In the genomic region with DNA sequence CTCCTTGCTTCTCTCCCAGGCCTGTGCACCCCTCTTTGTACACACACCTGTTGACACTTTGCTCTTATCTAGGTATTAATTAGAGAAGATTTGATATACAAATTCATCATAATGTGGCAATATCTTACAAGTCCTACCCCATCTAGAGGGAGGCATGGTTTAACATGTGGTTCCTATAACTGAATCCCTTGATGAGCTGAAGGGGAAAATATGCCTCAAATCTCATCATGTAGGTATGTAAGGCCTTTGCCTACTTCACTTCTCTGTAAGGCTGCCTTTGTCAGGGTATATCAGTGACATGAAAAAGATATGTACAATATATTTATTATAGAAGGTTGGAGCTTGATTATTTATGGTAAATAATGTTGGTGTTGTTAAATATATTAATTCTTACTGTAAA, we compare ENCODE assay signal across 23 cellular contexts. TPM values are rescaled to one million over a fixed set of nuclear protein-coding genes. Genes with fewer than 3 reads are reported as not detected.
DNase-seq lines count a peak whose midpoint lies in the region; FAIRE-seq and TF ChIP-seq lines count a peak whose summit lies in the region.
"Had no signal": no experiment of that assay in that cellular context is flagged by ENCODE, and none has a peak within 500 bp of the region (broad histone marks: within the 10 kb centered on the region; RNA-seq: fewer than 3 reads in every experiment).

No MANE protein-coding gene starts in this region.

- DNase-seq in AG09319 (ENCODE audit: extremely low read depth, low read depth) (peak; percentile 0), GM23248 (peak; percentile 28), fibroblast of mammary gland (ENCODE audit: low read depth) (peak; percentile 3), NCI-H146 (lab: John Stamatoyannopoulos, UW) (no peak), NCI-H2029 treated with DMSO at 0.1 percent for 48 hours (lab: John Stamatoyannopoulos, UW) (no peak), DMS114 treated with DMSO at 0.1 percent for 48 hours (lab: John Stamatoyannopoulos, UW; ENCODE audit: unreplicated experiment) (no peak), ascending aorta (ENCODE audit: low spot score in 2 of 2) (no peak)
- DNase-seq: 8988T; Calu3; CD4-positive, alpha-beta memory T cell; DMS 273 treated with DMSO at 0.1 percent for 48 hours; HCEC 1CT had no signal

- H3K9me3 ChIP-seq in GM23248 (ENCODE audit: low read depth) (no peaks in the 10 kb centered on the region), ascending aorta (no peaks in the 10 kb centered on the region)
- H3K9me3 ChIP-seq: BLaER1 had no signal

- in situ Hi-C loops in GM23248 (cut with MboI) = loop anchor here (10.0 kb wide), 1 partner anchor 529 kb away; no protein-coding TSS in a partner anchor

- no peaks in the 10 kb centered on the region for H3K9me2 ChIP-seq in GM23248 (ENCODE audit: insufficient read depth)

- H3K36me3 ChIP-seq in GM23248 (ENCODE audit: low read depth) = no peaks in the 10 kb centered on the region
- no peaks in the 10 kb centered on the region for H3K36me3 ChIP-seq in ascending aorta
- H3K36me3 ChIP-seq: BLaER1 had no signal

- H3K27ac ChIP-seq in GM23248 = no peak overlapping the region
- H3K27ac ChIP-seq in ascending aorta = no peak overlapping the region
- H3K27ac ChIP-seq: BLaER1, HL-60, KMS-11 had no signal

- TF ChIP-seq CTCF in AG09319 (IDR thresholded peaks at IDR 0.05; ENCODE audit: low read depth, low read length) = no peak
- no peak for TF ChIP-seq CTCF in fibroblast of mammary gland (conservative IDR thresholded peaks at IDR 0.05; ENCODE audit: control insufficient read depth, insufficient read depth, low read depth, low read length)
- TF ChIP-seq CTCF in ascending aorta (IDR thresholded peaks at IDR 0.05) = no peak

- intact Hi-C loops in ascending aorta (cut with DNase I) = no loop called here

- H2AFZ ChIP-seq in GM23248 = no peak overlapping the region

- H3K27me3 ChIP-seq in GM23248 (replicated peaks; ENCODE audit: insufficient read depth) = no peaks in the 10 kb centered on the region
- no peaks in the 10 kb centered on the region for H3K27me3 ChIP-seq in ascending aorta

- FAIRE-seq in colon (lab: Jason Lieb, UNC) = peak; percentile 65
- FAIRE-seq: G401.6, GM12892, H54 had no signal

- no peak overlapping the region for H3K4me2 ChIP-seq in GM23248 (ENCODE audit: unreplicated experiment)
- H3K4me2 ChIP-seq: BLaER1, KMS-11 had no signal

- H3K4me1 ChIP-seq in GM23248 (ENCODE audit: insufficient read depth) (no peaks in the 10 kb centered on the region), ascending aorta (no peaks in the 10 kb centered on the region)
- H3K4me1 ChIP-seq: BLaER1 had no signal

- no peak overlapping the region for H3K4me3 ChIP-seq in GM23248
- H3K4me3 ChIP-seq in fibroblast of mammary gland (ENCODE audit: control insufficient read depth, low read depth, low read length) = no peak overlapping the region
- H3K4me3 ChIP-seq in ascending aorta = no peak overlapping the region
- H3K4me3 ChIP-seq: BLaER1 had no signal

- H3K79me2 ChIP-seq in GM23248 (ENCODE audit: insufficient read depth) = no peaks in the 10 kb centered on the region

- H3F3A ChIP-seq in GM23248 (ENCODE audit: insufficient read depth) = no peaks in the 10 kb centered on the region

- no peak overlapping the region for H3K9ac ChIP-seq in GM23248
- H3K9ac ChIP-seq: BLaER1, KMS-11 had no signal

- H4K20me1 ChIP-seq in GM23248 (ENCODE audit: insufficient read depth) = no peaks in the 10 kb centered on the region
- H4K20me1 ChIP-seq: BLaER1 had no signal

RNA-seq across cellular contexts. Expression of a gene that starts 31.9 kb away (rescaled TPM):
- total RNA-seq in GM23248 (2014; rRNA removed; shearing (Covaris generic)) = not detected in 2 replicates
- not detected in 2 replicates for polyA plus RNA-seq in GM23248 (2016; fragmentation: Nextera tagmentation; extraction: Ambion mirVana)
- total RNA-seq in ascending aorta = not detected
- total RNA-seq: A673; Calu3; CD4-positive, alpha-beta memory T cell; HT1080 had no signal
- polyA plus RNA-seq: AG04450; CD14-positive monocyte; CD4-positive, alpha-beta memory T cell had no signal

Comparison
In these comparisons a context has a peak if more than half of its experiments do, and no peak if none do; other contexts are left out.
1. DNase-seq: peak in AG09319 (single experiment), GM23248 (single experiment) and fibroblast of mammary gland (single experiment); none in NCI-H146 (single experiment), NCI-H2029 treated with DMSO at 0.1 percent for 48 hours (single experiment), DMS114 treated with DMSO at 0.1 percent for 48 hours (single experiment) and ascending aorta (0 of 2).